In the genomic region with DNA sequence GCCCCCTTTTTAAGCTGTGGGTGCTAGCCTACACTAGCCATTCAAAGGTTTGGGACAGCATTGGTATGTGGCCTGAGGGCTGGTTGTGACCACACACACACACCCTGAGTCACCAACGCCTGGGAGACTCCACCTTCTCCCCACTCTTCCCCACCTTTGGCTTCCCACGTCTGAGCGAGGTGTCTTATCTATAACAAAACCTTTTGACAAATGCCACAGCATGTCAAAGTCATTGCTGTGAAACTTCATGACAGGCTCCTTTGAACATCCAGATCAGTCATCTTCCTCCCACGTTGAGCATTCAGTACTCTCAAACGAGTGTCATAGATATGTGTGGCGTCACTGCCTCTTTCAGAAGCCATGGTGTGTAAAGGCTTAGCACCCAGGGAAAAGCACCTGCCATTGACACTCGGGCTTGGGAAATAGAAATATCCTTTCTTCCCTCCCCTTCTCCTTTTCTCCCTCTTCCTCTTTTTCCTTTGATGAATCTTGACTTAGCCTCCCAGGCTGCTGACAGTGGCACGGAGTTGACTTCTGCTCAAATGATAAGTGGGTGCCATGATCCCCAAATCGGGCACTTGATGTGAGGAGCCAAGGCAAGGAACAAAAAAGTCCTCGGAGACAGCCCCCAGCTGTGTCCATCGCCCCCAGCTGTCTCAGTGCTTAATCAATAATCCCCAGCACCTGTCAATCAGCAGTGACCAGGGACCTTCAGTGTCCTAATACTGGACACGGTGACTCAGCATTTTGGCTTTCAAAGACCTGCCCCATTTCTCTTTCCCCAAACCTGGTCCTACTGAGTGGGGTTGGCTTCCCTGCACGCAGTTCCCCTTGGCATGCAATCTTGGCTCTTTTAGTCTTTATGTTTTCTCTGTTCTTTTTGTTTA, we compare ENCODE assay signal across 16 cellular contexts.
DNase-seq lines count a peak whose midpoint lies in the region; ATAC-seq and TF ChIP-seq lines count a peak whose summit lies in the region.
"Had no signal": no experiment of that assay in that cellular context is flagged by ENCODE, and none has a peak within 500 bp of the region (broad histone marks: within the 10 kb centered on the region; RNA-seq: fewer than 3 reads in every experiment).

No MANE protein-coding gene starts in this region.

- no peaks in the 10 kb centered on the region for H3K36me3 ChIP-seq in RWPE2 (ENCODE audit: low read depth)
- H3K36me3 ChIP-seq: MG63 had no signal

- no peak overlapping the region for H3K27ac ChIP-seq in RWPE2 (ENCODE audit: poor library complexity, severe bottlenecking)
- H3K27ac ChIP-seq: testis had no signal

- no peaks in the 10 kb centered on the region for H3K9me3 ChIP-seq in RWPE2 (ENCODE audit: severe bottlenecking)
- H3K9me3 ChIP-seq: testis had no signal

- no peak overlapping the region for H3K4me3 Mint-ChIP-seq in stimulated activated naive CD8-positive, alpha-beta T cell treated with anti-CD3 and anti-CD28 coated beads, Interleukin-15, amount 100 ng/mL, for 72 hours
- H3K4me3 Mint-ChIP-seq: activated B cell treated with CpG ODN at 0.5 μM for 24 hours, T-cell had no signal

- peaks cover 4% of the 10 kb centered on the region for H3K4me1 ChIP-seq in RWPE2 (ENCODE audit: insufficient read depth, poor library complexity, severe bottlenecking)
- H3K4me1 ChIP-seq: testis had no signal

- no peak overlapping the region for H3K4me3 ChIP-seq in RWPE2 (ENCODE audit: severe bottlenecking)
- H3K4me3 ChIP-seq: MG63, testis had no signal

- H3K4me1 Mint-ChIP-seq in stimulated activated naive CD8-positive, alpha-beta T cell treated with anti-CD3 and anti-CD28 coated beads, Interleukin-15, amount 100 ng/mL, for 72 hours: no peaks in the 10 kb centered on the region
- H3K4me1 Mint-ChIP-seq: activated B cell treated with CpG ODN at 0.5 μM for 24 hours, T-cell had no signal

- H3K27ac Mint-ChIP-seq in stimulated activated naive CD8-positive, alpha-beta T cell treated with anti-CD3 and anti-CD28 coated beads, Interleukin-15, amount 100 ng/mL, for 72 hours: no peak overlapping the region
- H3K27ac Mint-ChIP-seq: activated B cell treated with CpG ODN at 0.5 μM for 24 hours; activated T-helper 2 cell treated with anti-CD3 and anti-CD28 coated beads, Interferon-gamma antibody, Interleukin-2, Interleukin-4, amounts not matched to agents 10 μg/mL and 5 μg/mL and 100 μg/mL, durations not matched to agents 14 hours and 24 hours and 36 hours; T-cell had no signal

- H3K27me3 ChIP-seq in RWPE2 (ENCODE audit: insufficient read depth, poor library complexity, severe bottlenecking): no peaks in the 10 kb centered on the region
- H3K27me3 ChIP-seq: MG63, testis had no signal

- TF ChIP-seq CTCF in RWPE2 (IDR thresholded peaks at IDR 0.05; ENCODE audit: poor library complexity, severe bottlenecking): no peak

- peaks cover 0 to 4% of the 10 kb centered on the region in 2 donors for H3K9me3 Mint-ChIP-seq in stimulated activated naive CD8-positive, alpha-beta T cell treated with anti-CD3 and anti-CD28 coated beads, Interleukin-15, amount 100 ng/mL, for 72 hours
- H3K9me3 Mint-ChIP-seq: activated B cell treated with CpG ODN at 0.5 μM for 24 hours; activated T-helper 2 cell treated with anti-CD3 and anti-CD28 coated beads, Interferon-gamma antibody, Interleukin-2, Interleukin-4, amounts not matched to agents 10 μg/mL and 5 μg/mL and 100 μg/mL, durations not matched to agents 14 hours and 24 hours and 36 hours; T-cell had no signal

- H3K27me3 Mint-ChIP-seq in stimulated activated naive CD8-positive, alpha-beta T cell treated with anti-CD3 and anti-CD28 coated beads, Interleukin-15, amount 100 ng/mL, for 72 hours: peaks cover 46% of the 10 kb centered on the region

- DNase-seq in stimulated activated naive CD8-positive, alpha-beta T cell treated with anti-CD3 and anti-CD28 coated beads, Interleukin-15, amount 100 ng/mL, for 72 hours: no peak
- DNase-seq in stimulated activated naive CD8-positive, alpha-beta T cell treated with anti-CD3 and anti-CD28 coated beads, Interleukin-15, Interleukin-2, amounts not matched to agents 100 U/mL and 50 U/mL, for 24 hours: no peak
- DNase-seq in RWPE2 (ENCODE audit: low spot score): no peak
- peak; percentile 12 for DNase-seq in inferior parietal cortex (ENCODE audit: extremely low spot score)
- DNase-seq in central memory CD4-positive, alpha-beta T cell: no peak
- DNase-seq in NCI-H446 (lab: John Stamatoyannopoulos, UW): no peak
- no peak for DNase-seq in H4 (ENCODE audit: low spot score)
- DNase-seq: activated B cell treated with CpG ODN at 0.5 μM for 24 hours, amniotic stem cell, DMS79 treated with DMSO at 0.1 percent for 48 hours, MG63, NCI-H2081, NCI-H69, T-cell, testis had no signal

- ATAC-seq in stimulated activated naive CD8-positive, alpha-beta T cell treated with anti-CD3 and anti-CD28 coated beads, Interleukin-15, amount 100 ng/mL, for 72 hours: peak; percentile 73
- no peak for ATAC-seq in stimulated activated naive CD8-positive, alpha-beta T cell treated with anti-CD3 and anti-CD28 coated beads, Interleukin-15, Interleukin-2, amounts not matched to agents 100 U/mL and 50 U/mL, for 24 hours
- ATAC-seq in RWPE2 (ENCODE audit: low read depth): peak; percentile 51; the same call in 2 of the 3 replicates
- ATAC-seq: T-cell had no signal
